ENCODE assay signal across 11 cellular contexts in the genomic region with DNA sequence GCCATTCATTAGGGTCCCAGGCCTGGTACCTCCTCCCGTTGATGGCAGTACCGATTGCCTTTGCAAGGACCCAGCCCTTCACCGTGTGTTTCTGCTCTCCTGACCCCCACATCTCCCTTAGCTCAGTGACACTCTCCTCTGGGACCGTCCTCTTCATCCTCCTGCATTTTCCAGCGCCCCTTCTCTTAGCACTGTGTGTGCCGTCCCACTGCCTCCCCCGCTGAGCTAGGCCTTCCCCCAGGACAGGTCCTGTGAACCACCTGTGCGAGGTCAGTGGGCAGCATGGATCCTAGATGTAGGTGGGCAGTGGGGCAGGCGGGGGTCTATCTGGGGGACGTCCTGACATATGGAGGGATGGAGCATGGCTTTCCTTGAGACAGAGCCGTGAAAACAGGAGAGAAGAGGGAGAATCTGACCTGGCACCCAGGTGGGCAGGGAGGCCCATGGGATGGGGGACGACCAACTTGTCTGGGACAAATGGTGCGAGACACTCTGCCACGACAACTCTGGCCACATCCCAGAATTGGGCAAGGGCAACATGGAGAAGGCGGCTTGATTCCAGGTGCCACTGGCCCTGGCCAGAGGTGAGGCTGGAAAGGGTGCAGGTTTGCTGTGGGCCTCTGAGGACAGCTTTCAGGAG.
DNase-seq lines count a peak whose midpoint lies in the region; ATAC-seq, FAIRE-seq and TF ChIP-seq lines count a peak whose summit lies in the region.
"Had no signal": no experiment of that assay in that cellular context is flagged by ENCODE, and none has a peak within 500 bp of the region (broad histone marks: within the 10 kb centered on the region; RNA-seq: fewer than 3 reads in every experiment).

No MANE protein-coding gene starts in this region.

- intact Hi-C loops in breast epithelium (cut with DNase I; ENCODE audit: low total_unique reads) (no loop called here), kidney (cut with DNase I) (no loop called here)

- DNase-seq in GM23338 (ENCODE audit: low spot score) (no peak), breast epithelium (ENCODE audit: low spot score in 2 of 2) (no peak), kidney (no peak), skeletal muscle cell (ENCODE audit: low read depth) (no peak), NCI-H2107 treated with DMSO at 0.1 percent for 48 hours (lab: John Stamatoyannopoulos, UW; ENCODE audit: unreplicated experiment) (no peak), NCI-H1092 (lab: John Stamatoyannopoulos, UW) (no peak), KBM-7 (no peak)

- peak overlapping the region; percentile 87 for H3K4me2 ChIP-seq in GM23338

- H3K79me2 ChIP-seq in GM23338 (replicated peaks; ENCODE audit: insufficient read depth): no peaks in the 10 kb centered on the region

- H3K27ac ChIP-seq in GM23338 (ENCODE audit: low read depth) (peak overlapping the region; percentile 92), breast epithelium (peak overlapping the region; percentile 77 to 82), kidney (ENCODE audit: low read depth in 2 of 2, low read length in 2 of 2) (peak overlapping the region; percentile 88 to 96)
- H3K27ac ChIP-seq: SJCRH30 had no signal

- no peaks in the 10 kb centered on the region for H4K20me1 ChIP-seq in GM23338 (replicated peaks; ENCODE audit: insufficient read depth)

- FAIRE-seq in kidney (lab: Jason Lieb, UNC): no peak
- FAIRE-seq: colon, GM18507 had no signal

- 0 out of 2 replicates have a peak overlapping the region, but pooled peaks have one; percentile 92 for H2AFZ ChIP-seq in GM23338

- H3K36me3 ChIP-seq in GM23338 (ENCODE audit: insufficient read depth): no peaks in the 10 kb centered on the region
- H3K36me3 ChIP-seq in breast epithelium: no peaks in the 10 kb centered on the region
- no peaks in the 10 kb centered on the region for H3K36me3 ChIP-seq in kidney (ENCODE audit: control insufficient read depth in 1 of 2, insufficient read depth in 2 of 2, low read length in 2 of 2)
- H3K36me3 ChIP-seq: SJCRH30 had no signal

- H3K9ac ChIP-seq in kidney (ENCODE audit: low read length in 2 of 2): peak overlapping the region in 1 of 2 donors; percentile 65

- H3K4me1 ChIP-seq in GM23338 (ENCODE audit: insufficient read depth) (peaks cover 30% of the 10 kb centered on the region), breast epithelium (peaks cover 3 to 19% of the 10 kb centered on the region in 2 donors), kidney (ENCODE audit: control insufficient read depth in 1 of 2, insufficient read depth in 1 of 2, low read depth in 1 of 2, low read length in 2 of 2) (peaks cover 31 to 53% of the 10 kb centered on the region in 2 donors)

- peaks cover 31% of the 10 kb centered on the region for H3K4me1 Mint-ChIP-seq in GM23338

- H3K27ac Mint-ChIP-seq in GM23338: no peak overlapping the region

- in situ Hi-C loops in KBM-7 (cut with MboI; ENCODE audit: low pct_unique_long_range_greater_than_20kb, low sequenced_read_pairs): no loop called here

- TF ChIP-seq CTCF in GM23338 (conservative IDR thresholded peaks at IDR 0.05; ENCODE audit: low read depth in 2 of 2): no peak
- TF ChIP-seq CTCF in breast epithelium (IDR thresholded peaks at IDR 0.05): no peak
- TF ChIP-seq CTCF in kidney (IDR thresholded peaks at IDR 0.05; ENCODE audit: borderline replicate concordance, extremely low read depth, insufficient read depth): no peak

- H3K4me3 ChIP-seq in GM23338 (peak overlapping the region; percentile 68), breast epithelium (peak overlapping the region; percentile 11 to 62 (median 43)), kidney (ENCODE audit: low read length in 2 of 2) (peak overlapping the region; percentile 14 to 57), skeletal muscle cell (ENCODE audit: low read depth, low read length) (peak overlapping the region; percentile 39)

- peaks cover 3% of the 10 kb centered on the region; the same call in 1 of the 2 replicates for H3K9me2 ChIP-seq in GM23338 (ENCODE audit: insufficient read depth)

- peak overlapping the region; percentile 76 for H3K4me3 Mint-ChIP-seq in GM23338

- ATAC-seq in GM23338: no peak; the same call in 2 of the 3 replicates
- ATAC-seq in HG03097 (IDR thresholded peaks at IDR 0.05; ENCODE audit: low FRiP score, unreplicated experiment): no peak

- peaks cover 6% of the 10 kb centered on the region; the same call in 1 of the 2 replicates for H3K27me3 ChIP-seq in GM23338 (ENCODE audit: insufficient read depth)
- H3K27me3 ChIP-seq in breast epithelium: no peaks in the 10 kb centered on the region
- H3K27me3 ChIP-seq: SJCRH30 had no signal

- no peaks in the 10 kb centered on the region for H3K36me3 Mint-ChIP-seq in GM23338 (ENCODE audit: low read depth)

- TF ChIP-seq POLR2A in breast epithelium (IDR thresholded peaks at IDR 0.05): no peak

- no peaks in the 10 kb centered on the region; the same call in 1 of the 2 replicates for H3F3A ChIP-seq in GM23338 (replicated peaks; ENCODE audit: low read depth)

- H3K9me3 ChIP-seq in breast epithelium: no peaks in the 10 kb centered on the region
- no peaks in the 10 kb centered on the region for H3K9me3 ChIP-seq in kidney (ENCODE audit: control insufficient read depth in 1 of 2, low read length in 2 of 2)
- H3K9me3 ChIP-seq: SJCRH30 had no signal

- no peaks in the 10 kb centered on the region for H3K9me3 Mint-ChIP-seq in GM23338

- peaks cover 26% of the 10 kb centered on the region for H3K27me3 Mint-ChIP-seq in GM23338 (ENCODE audit: insufficient read depth, low read depth, poor library complexity)

TF ChIP-seq in GM23338, 12 proteins besides CTCF, POLR2A, EP300 and RAD21:
- TF ChIP-seq CREB1 (CRISPR knock-in tag; IDR thresholded peaks at IDR 0.05; ENCODE audit: low read depth): no peak
- TF ChIP-seq, protein P1, sequence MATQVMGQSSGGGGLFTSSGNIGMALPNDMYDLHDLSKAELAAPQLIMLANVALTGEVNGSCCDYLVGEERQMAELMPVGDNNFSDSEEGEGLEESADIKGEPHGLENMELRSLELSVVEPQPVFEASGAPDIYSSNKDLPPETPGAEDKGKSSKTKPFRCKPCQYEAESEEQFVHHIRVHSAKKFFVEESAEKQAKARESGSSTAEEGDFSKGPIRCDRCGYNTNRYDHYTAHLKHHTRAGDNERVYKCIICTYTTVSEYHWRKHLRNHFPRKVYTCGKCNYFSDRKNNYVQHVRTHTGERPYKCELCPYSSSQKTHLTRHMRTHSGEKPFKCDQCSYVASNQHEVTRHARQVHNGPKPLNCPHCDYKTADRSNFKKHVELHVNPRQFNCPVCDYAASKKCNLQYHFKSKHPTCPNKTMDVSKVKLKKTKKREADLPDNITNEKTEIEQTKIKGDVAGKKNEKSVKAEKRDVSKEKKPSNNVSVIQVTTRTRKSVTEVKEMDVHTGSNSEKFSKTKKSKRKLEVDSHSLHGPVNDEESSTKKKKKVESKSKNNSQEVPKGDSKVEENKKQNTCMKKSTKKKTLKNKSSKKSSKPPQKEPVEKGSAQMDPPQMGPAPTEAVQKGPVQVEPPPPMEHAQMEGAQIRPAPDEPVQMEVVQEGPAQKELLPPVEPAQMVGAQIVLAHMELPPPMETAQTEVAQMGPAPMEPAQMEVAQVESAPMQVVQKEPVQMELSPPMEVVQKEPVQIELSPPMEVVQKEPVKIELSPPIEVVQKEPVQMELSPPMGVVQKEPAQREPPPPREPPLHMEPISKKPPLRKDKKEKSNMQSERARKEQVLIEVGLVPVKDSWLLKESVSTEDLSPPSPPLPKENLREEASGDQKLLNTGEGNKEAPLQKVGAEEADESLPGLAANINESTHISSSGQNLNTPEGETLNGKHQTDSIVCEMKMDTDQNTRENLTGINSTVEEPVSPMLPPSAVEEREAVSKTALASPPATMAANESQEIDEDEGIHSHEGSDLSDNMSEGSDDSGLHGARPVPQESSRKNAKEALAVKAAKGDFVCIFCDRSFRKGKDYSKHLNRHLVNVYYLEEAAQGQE (IDR thresholded peaks at IDR 0.05; ENCODE audit: unreplicated experiment): no peak
- TF ChIP-seq, protein P2, sequence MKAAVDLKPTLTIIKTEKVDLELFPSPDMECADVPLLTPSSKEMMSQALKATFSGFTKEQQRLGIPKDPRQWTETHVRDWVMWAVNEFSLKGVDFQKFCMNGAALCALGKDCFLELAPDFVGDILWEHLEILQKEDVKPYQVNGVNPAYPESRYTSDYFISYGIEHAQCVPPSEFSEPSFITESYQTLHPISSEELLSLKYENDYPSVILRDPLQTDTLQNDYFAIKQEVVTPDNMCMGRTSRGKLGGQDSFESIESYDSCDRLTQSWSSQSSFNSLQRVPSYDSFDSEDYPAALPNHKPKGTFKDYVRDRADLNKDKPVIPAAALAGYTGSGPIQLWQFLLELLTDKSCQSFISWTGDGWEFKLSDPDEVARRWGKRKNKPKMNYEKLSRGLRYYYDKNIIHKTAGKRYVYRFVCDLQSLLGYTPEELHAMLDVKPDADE (IDR thresholded peaks at IDR 0.05): no peak
